In genomic region chr13:99192480-99192879, GRCh38 we compare ENCODE assay signal across 16 cellular contexts.
"Had no signal": no experiment of that assay in that cellular context is flagged by ENCODE, and none has a peak within 500 bp of the region (broad histone marks: within the 10 kb centered on the region; RNA-seq: fewer than 3 reads in every experiment).

No MANE protein-coding gene starts in this region.

- H3K4me3 Mint-ChIP-seq: activated CD8-positive, alpha-beta memory T cell treated with anti-CD3 and anti-CD28 coated beads, Interleukin-2, amount 10 ng/mL, durations not matched to agents 7 days and 5 days; activated T-cell treated with anti-CD3 and anti-CD28 coated beads, Interleukin-2, amount 50 U/mL, for 4 hours; mesothelial cell of epicardium had no signal

- H3K9me3 Mint-ChIP-seq: activated T-cell treated with anti-CD3 and anti-CD28 coated beads, Interleukin-2, amount 50 U/mL, for 4 hours; mesothelial cell of epicardium had no signal

- FAIRE-seq: astrocyte, bronchial epithelial cell, urothelium cell line had no signal

- DNase-seq: activated CD4-positive, alpha-beta T cell treated with anti-CD3 and anti-CD28 coated beads, Interleukin-2, amount 50 U/mL, for 48 hours; activated CD8-positive, alpha-beta memory T cell treated with anti-CD3 and anti-CD28 coated beads, Interleukin-2, amount 10 ng/mL, durations not matched to agents 7 days and 5 days; activated effector memory CD4-positive, alpha-beta T cell treated with Interleukin-2 at 50 U/mL for 16 hours; activated naive CD4-positive, alpha-beta T cell treated with anti-CD3 and anti-CD28 coated beads, Interleukin-2, amount 50 U/mL, for 16 hours; activated T-cell treated with anti-CD3 and anti-CD28 coated beads, Interleukin-2, amount 50 U/mL, for 4 hours; left cardiac atrium; lower lobe of right lung; ovary; stimulated activated CD4-positive, alpha-beta T cell treated with anti-CD3 and anti-CD28 coated beads, Interleukin-1b, Interleukin-23, amount 100 ng/mL, for 48 hours had no signal

- H3K36me3 ChIP-seq: lower lobe of right lung, ovary, stomach, thoracic aorta had no signal

- H3K9me3 ChIP-seq: lower lobe of right lung, ovary, stomach, thoracic aorta had no signal

- H3K4me1 ChIP-seq: lower lobe of right lung had no signal

- H3K27me3 ChIP-seq: ovary had no signal

- H3K36me3 Mint-ChIP-seq: activated CD8-positive, alpha-beta memory T cell treated with anti-CD3 and anti-CD28 coated beads, Interleukin-2, amount 10 ng/mL, durations not matched to agents 7 days and 5 days; mesothelial cell of epicardium had no signal

- H3K27me3 Mint-ChIP-seq: activated CD8-positive, alpha-beta memory T cell treated with anti-CD3 and anti-CD28 coated beads, Interleukin-2, amount 10 ng/mL, durations not matched to agents 7 days and 5 days had no signal

- H3K27ac ChIP-seq: lower lobe of right lung, ovary, thoracic aorta had no signal

- H3K27ac Mint-ChIP-seq: activated CD8-positive, alpha-beta memory T cell treated with anti-CD3 and anti-CD28 coated beads, Interleukin-2, amount 10 ng/mL, durations not matched to agents 7 days and 5 days; mesothelial cell of epicardium had no signal

- ATAC-seq: activated CD8-positive, alpha-beta memory T cell treated with anti-CD3 and anti-CD28 coated beads, Interleukin-2, amount 10 ng/mL, durations not matched to agents 7 days and 5 days; activated T-cell treated with anti-CD3 and anti-CD28 coated beads, Interleukin-2, amount 50 U/mL, for 4 hours; left cardiac atrium; sciatic nerve had no signal

- H3K4me3 ChIP-seq: lower lobe of right lung, ovary, stomach, thoracic aorta had no signal
